Comparison of ENCODE assay signal across 36 cellular contexts in genomic region chr5:174981416-174981815, GRCh38.
"Had no signal": no experiment of that assay in that cellular context is flagged by ENCODE, and none has a peak within 500 bp of the region (broad histone marks: within the 10 kb centered on the region; RNA-seq: fewer than 3 reads in every experiment).

No MANE protein-coding gene starts in this region.

- H3K9me3 Mint-ChIP-seq: activated B cell treated with CpG ODN at 0.5 μM for 24 hours; activated CD4-positive, alpha-beta memory T cell treated with anti-CD3 and anti-CD28 coated beads for 36 hours; activated CD4-positive, alpha-beta T cell treated with anti-CD3 and anti-CD28 coated beads, Interleukin-2, amount 10 ng/mL, durations not matched to agents 24 days and 14 days; activated CD8-positive, alpha-beta T cell treated with anti-CD3 and anti-CD28 coated beads for 36 hours; activated naive CD4-positive, alpha-beta T cell treated with anti-CD3 and anti-CD28 coated beads for 36 hours; activated naive CD4-positive, alpha-beta T cell treated with anti-CD3 and anti-CD28 coated beads, Interleukin-2, amount 50 U/mL, for 72 hours; activated naive CD8-positive, alpha-beta T cell treated with anti-CD3 and anti-CD28 coated beads for 36 hours; activated T-cell treated with anti-CD3 and anti-CD28 coated beads, Interleukin-2, amount 50 U/mL, for 4 hours; activated T-cell treated with anti-CD3 and anti-CD28 coated beads, Interleukin-2, amount 50 U/mL, for 72 hours; activated T-helper 1 cell treated with anti-CD3 and anti-CD28 coated beads, Interleukin-12 subunit alpha, Interleukin-12 subunit beta, Interleukin-2, Interleukin-4 antibody, amounts not matched to agents 30 ng/mL and 10 ng/mL and 1 ng/mL, durations not matched to agents 14 hours and 24 hours and 36 hours; activated T-helper 17 cell treated with anti-CD3 and anti-CD28 coated beads, Interleukin-2, amount 50 U/mL, for 72 hours; T-helper 1 cell treated with Interleukin-12 subunit alpha and Interleukin-12 subunit beta and Interleukin-4 antibody, amounts not matched to agents 30 μg/mL and 1 μg/mL, for 36 hours; T-helper 2 cell treated with Interferon-gamma antibody and Interleukin-4, amounts not matched to agents 5 μg/mL and 100 μg/mL, for 36 hours had no signal

- FAIRE-seq: astrocyte, TTC549 had no signal

- DNase-seq: activated B cell treated with CpG ODN at 0.5 μM for 24 hours; activated CD4-positive, alpha-beta memory T cell treated with anti-CD3 and anti-CD28 coated beads for 36 hours; activated CD4-positive, alpha-beta T cell treated with anti-CD3 and anti-CD28 coated beads for 4 hours; activated CD4-positive, alpha-beta T cell treated with anti-CD3 and anti-CD28 coated beads, Interleukin-2, amount 10 ng/mL, durations not matched to agents 24 days and 14 days; activated CD4-positive, alpha-beta T cell treated with anti-CD3 and anti-CD28 coated beads, Interleukin-2, amount 50 U/mL, for 1 hour; activated CD4-positive, alpha-beta T cell treated with anti-CD3 and anti-CD28 coated beads, Interleukin-2, amount 50 U/mL, for 4 hours; activated CD4-positive, CD25-positive, alpha-beta regulatory T cell treated with anti-CD3 and anti-CD28 coated beads, Interleukin-2, amount 50 U/mL, for 72 hours; activated CD8-positive, alpha-beta memory T cell treated with anti-CD3 and anti-CD28 coated beads, Interleukin-2, amount 50 U/mL, for 4 hours; activated CD8-positive, alpha-beta T cell treated with anti-CD3 and anti-CD28 coated beads for 36 hours; activated gamma-delta T cell; activated naive CD4-positive, alpha-beta T cell; activated naive CD4-positive, alpha-beta T cell treated with anti-CD3 and anti-CD28 coated beads for 36 hours; activated naive CD4-positive, alpha-beta T cell treated with anti-CD3 and anti-CD28 coated beads, Interleukin-2, amount 50 U/mL, for 16 hours; activated naive CD8-positive, alpha-beta T cell treated with anti-CD3 and anti-CD28 coated beads for 36 hours; activated T-cell treated with anti-CD3 and anti-CD28 coated beads for 4 hours; activated T-cell treated with anti-CD3 and anti-CD28 coated beads, Interleukin-2, amount 50 U/mL, for 1 hour; activated T-cell treated with anti-CD3 and anti-CD28 coated beads, Interleukin-2, amount 50 U/mL, for 4 hours; activated T-cell treated with anti-CD3 and anti-CD28 coated beads, Interleukin-2, amount 50 U/mL, for 72 hours; adrenal gland; amniotic stem cell; aorta; body of pancreas; brain microvascular endothelial cell; central memory CD4-positive, alpha-beta T cell; T-helper 1 cell; T-helper 2 cell; T-helper 9 cell had no signal

- H3K27me3 ChIP-seq: adrenal gland, body of pancreas, brain microvascular endothelial cell, breast epithelium had no signal

- H3K36me3 Mint-ChIP-seq: activated CD4-positive, alpha-beta memory T cell treated with anti-CD3 and anti-CD28 coated beads for 36 hours; activated naive CD4-positive, alpha-beta T cell treated with anti-CD3 and anti-CD28 coated beads, Interleukin-2, amount 50 U/mL, for 72 hours; activated naive CD8-positive, alpha-beta T cell treated with anti-CD3 and anti-CD28 coated beads for 36 hours had no signal

- H3K9me3 ChIP-seq: adrenal gland, body of pancreas, breast epithelium had no signal

- H3K36me3 ChIP-seq: adrenal gland, brain microvascular endothelial cell, breast epithelium had no signal

- H3K4me3 ChIP-seq: adrenal gland, body of pancreas, breast epithelium had no signal

- H3K27me3 Mint-ChIP-seq: activated B cell treated with CpG ODN at 0.5 μM for 24 hours had no signal

- H3K4me3 Mint-ChIP-seq: activated B cell treated with CpG ODN at 0.5 μM for 24 hours; activated CD4-positive, alpha-beta memory T cell treated with anti-CD3 and anti-CD28 coated beads for 36 hours; activated CD4-positive, alpha-beta T cell treated with anti-CD3 and anti-CD28 coated beads, Interleukin-2, amount 10 ng/mL, durations not matched to agents 24 days and 14 days; activated CD8-positive, alpha-beta T cell treated with anti-CD3 and anti-CD28 coated beads for 36 hours; activated naive CD4-positive, alpha-beta T cell treated with anti-CD3 and anti-CD28 coated beads for 36 hours; activated naive CD8-positive, alpha-beta T cell treated with anti-CD3 and anti-CD28 coated beads for 36 hours; activated T-cell treated with anti-CD3 and anti-CD28 coated beads, Interleukin-2, amount 50 U/mL, for 4 hours; activated T-cell treated with anti-CD3 and anti-CD28 coated beads, Interleukin-2, amount 50 U/mL, for 72 hours; activated T-helper 1 cell treated with anti-CD3 and anti-CD28 coated beads, Interleukin-12 subunit alpha, Interleukin-12 subunit beta, Interleukin-2, Interleukin-4 antibody, amounts not matched to agents 30 ng/mL and 10 ng/mL and 1 ng/mL, durations not matched to agents 14 hours and 24 hours and 36 hours; activated T-helper 17 cell treated with anti-CD3 and anti-CD28 coated beads, Interleukin-2, amount 50 U/mL, for 72 hours; T-helper 1 cell treated with Interleukin-12 subunit alpha and Interleukin-12 subunit beta and Interleukin-4 antibody, amounts not matched to agents 30 μg/mL and 1 μg/mL, for 36 hours; T-helper 2 cell treated with Interferon-gamma antibody and Interleukin-4, amounts not matched to agents 5 μg/mL and 100 μg/mL, for 36 hours had no signal

- H3K4me1 ChIP-seq: adrenal gland, body of pancreas, breast epithelium had no signal

- H3K27ac ChIP-seq: adrenal gland, body of pancreas, brain microvascular endothelial cell, breast epithelium, VCaP had no signal

- H3K4me1 Mint-ChIP-seq: activated B cell treated with CpG ODN at 0.5 μM for 24 hours; activated CD4-positive, alpha-beta T cell treated with anti-CD3 and anti-CD28 coated beads, Interleukin-2, amount 10 ng/mL, durations not matched to agents 24 days and 14 days; activated naive CD8-positive, alpha-beta T cell treated with anti-CD3 and anti-CD28 coated beads for 36 hours; activated T-helper 17 cell treated with anti-CD3 and anti-CD28 coated beads, Interleukin-2, amount 50 U/mL, for 72 hours had no signal

- H3K27ac Mint-ChIP-seq: activated B cell treated with CpG ODN at 0.5 μM for 24 hours; activated CD4-positive, alpha-beta memory T cell treated with anti-CD3 and anti-CD28 coated beads for 36 hours; activated CD4-positive, alpha-beta T cell treated with anti-CD3 and anti-CD28 coated beads, Interleukin-2, amount 10 ng/mL, durations not matched to agents 24 days and 14 days; activated CD8-positive, alpha-beta T cell treated with anti-CD3 and anti-CD28 coated beads for 36 hours; activated naive CD4-positive, alpha-beta T cell treated with anti-CD3 and anti-CD28 coated beads for 36 hours; activated naive CD4-positive, alpha-beta T cell treated with anti-CD3 and anti-CD28 coated beads, Interleukin-2, amount 50 U/mL, for 72 hours; activated naive CD8-positive, alpha-beta T cell treated with anti-CD3 and anti-CD28 coated beads for 36 hours; activated T-cell treated with anti-CD3 and anti-CD28 coated beads, Interleukin-2, amount 50 U/mL, for 72 hours; activated T-helper 1 cell treated with anti-CD3 and anti-CD28 coated beads, Interleukin-12 subunit alpha, Interleukin-12 subunit beta, Interleukin-2, Interleukin-4 antibody, amounts not matched to agents 30 ng/mL and 10 ng/mL and 1 ng/mL, durations not matched to agents 14 hours and 24 hours and 36 hours; activated T-helper 17 cell treated with anti-CD3 and anti-CD28 coated beads, Interleukin-2, amount 50 U/mL, for 72 hours; T-helper 1 cell treated with Interleukin-12 subunit alpha and Interleukin-12 subunit beta and Interleukin-4 antibody, amounts not matched to agents 30 μg/mL and 1 μg/mL, for 36 hours; T-helper 2 cell treated with Interferon-gamma antibody and Interleukin-4, amounts not matched to agents 5 μg/mL and 100 μg/mL, for 36 hours had no signal
